ENCODE assay signal across 34 cellular contexts in genomic region chr2:186551323-186552050, GRCh38. TPM values are rescaled to one million over a fixed set of nuclear protein-coding genes. Genes with fewer than 3 reads are reported as not detected.
DNase-seq lines count a peak whose midpoint lies in the region; ATAC-seq, FAIRE-seq and TF ChIP-seq lines count a peak whose summit lies in the region.
"Had no signal": no experiment of that assay in that cellular context is flagged by ENCODE, and none has a peak within 500 bp of the region (broad histone marks: within the 10 kb centered on the region; RNA-seq: fewer than 3 reads in every experiment).

No MANE protein-coding gene starts in this region.

- POLR2A ChIA-PET in CD4-positive, alpha-beta memory T cell (lab: Charles Lee; ENCODE audit: partially characterized antibody), result no interaction called here
- POLR2A ChIA-PET in activated CD8-positive, alpha-beta T cell treated with anti-CD3 and anti-CD28 coated beads, Interleukin-2, amount 10 ng/mL, durations not matched to agents 7 days and 5 days (lab: Charles Lee), result no interaction called here

- intact Hi-C loops in CD4-positive, alpha-beta memory T cell (cut with micrococcal nuclease), result no loop called here

- H3K4me3 Mint-ChIP-seq in astrocyte (ENCODE audit: unreplicated experiment), result no peak overlapping the region
- no peak overlapping the region for H3K4me3 Mint-ChIP-seq in neural crest cell
- no peak overlapping the region for H3K4me3 Mint-ChIP-seq in CD4-positive, alpha-beta memory T cell
- no peak overlapping the region for H3K4me3 Mint-ChIP-seq in activated CD8-positive, alpha-beta T cell treated with anti-CD3 and anti-CD28 coated beads, Interleukin-2, amount 10 ng/mL, durations not matched to agents 7 days and 5 days
- H3K4me3 Mint-ChIP-seq: activated CD8-positive, alpha-beta memory T cell treated with anti-CD3 and anti-CD28 coated beads, Interleukin-2, amount 10 ng/mL, durations not matched to agents 7 days and 5 days; CD4-positive, CD25-positive, alpha-beta regulatory T cell; IgD-negative memory B cell; nephron progenitor cell; stimulated activated memory B cell treated with anti-CD40 and anti-IgM and Interleukin-4, amounts not matched to agents 10 μg/mL and 1 μg/mL and 100 μg/mL, for 72 hours had no signal

- H3K9me3 Mint-ChIP-seq in astrocyte (ENCODE audit: unreplicated experiment), result no peaks in the 10 kb centered on the region
- H3K9me3 Mint-ChIP-seq in neural crest cell, result no peaks in the 10 kb centered on the region
- H3K9me3 Mint-ChIP-seq in CD4-positive, alpha-beta memory T cell, result no peaks in the 10 kb centered on the region
- H3K9me3 Mint-ChIP-seq in activated CD8-positive, alpha-beta T cell treated with anti-CD3 and anti-CD28 coated beads, Interleukin-2, amount 10 ng/mL, durations not matched to agents 7 days and 5 days (ENCODE audit: insufficient read depth), result no peaks in the 10 kb centered on the region
- H3K9me3 Mint-ChIP-seq: nephron progenitor cell; stimulated activated memory B cell treated with anti-CD40 and anti-IgM and Interleukin-4, amounts not matched to agents 10 μg/mL and 1 μg/mL and 100 μg/mL, for 72 hours had no signal

- TF ChIP-seq CTCF in astrocyte (IDR thresholded peaks at IDR 0.05; ENCODE audit: insufficient read depth, low read depth, low read length), result no peak
- TF ChIP-seq CTCF in fibroblast of pulmonary artery (IDR thresholded peaks at IDR 0.05; ENCODE audit: low read length, missing control alignments), result no peak
- TF ChIP-seq CTCF in neural crest cell (conservative IDR thresholded peaks at IDR 0.05), result no peak

- no peaks in the 10 kb centered on the region for H3K27me3 ChIP-seq in astrocyte (ENCODE audit: insufficient read depth, low read length)
- H3K27me3 ChIP-seq in CD4-positive, alpha-beta memory T cell (ENCODE audit: insufficient read depth, low read length), result peaks cover 5% of the 10 kb centered on the region
- H3K27me3 ChIP-seq: esophagus muscularis mucosa, right atrium auricular region had no signal

- H3K4me3 ChIP-seq in astrocyte (ENCODE audit: insufficient read depth, low read depth, low read length) (no peak overlapping the region), fibroblast of pulmonary artery (replicated peaks; ENCODE audit: low read depth, low read length) (no peak overlapping the region)
- no peak overlapping the region for H3K4me3 ChIP-seq in CD4-positive, alpha-beta memory T cell (ENCODE audit: low read length in 2 of 2)
- H3K4me3 ChIP-seq: esophagus muscularis mucosa, mucosa of descending colon, right atrium auricular region had no signal

- H3K4me1 Mint-ChIP-seq in astrocyte (ENCODE audit: low read depth, unreplicated experiment) (peaks cover 28% of the 10 kb centered on the region), neural crest cell (no peaks in the 10 kb centered on the region)
- no peaks in the 10 kb centered on the region for H3K4me1 Mint-ChIP-seq in CD4-positive, alpha-beta memory T cell
- no peaks in the 10 kb centered on the region for H3K4me1 Mint-ChIP-seq in activated CD8-positive, alpha-beta T cell treated with anti-CD3 and anti-CD28 coated beads, Interleukin-2, amount 10 ng/mL, durations not matched to agents 7 days and 5 days (ENCODE audit: low read depth)
- H3K4me1 Mint-ChIP-seq: activated CD8-positive, alpha-beta memory T cell treated with anti-CD3 and anti-CD28 coated beads, Interleukin-2, amount 10 ng/mL, durations not matched to agents 7 days and 5 days; CD4-positive, CD25-positive, alpha-beta regulatory T cell; IgD-negative memory B cell; nephron progenitor cell; stimulated activated memory B cell treated with anti-CD40 and anti-IgM and Interleukin-4, amounts not matched to agents 10 μg/mL and 1 μg/mL and 100 μg/mL, for 72 hours had no signal

- H3K36me3 Mint-ChIP-seq in astrocyte (ENCODE audit: low read depth, unreplicated experiment) (no peaks in the 10 kb centered on the region), neural crest cell (ENCODE audit: low read depth) (no peaks in the 10 kb centered on the region)
- peaks cover 0 to 4% of the 10 kb centered on the region in 2 donors for H3K36me3 Mint-ChIP-seq in CD4-positive, alpha-beta memory T cell
- no peaks in the 10 kb centered on the region for H3K36me3 Mint-ChIP-seq in activated CD8-positive, alpha-beta T cell treated with anti-CD3 and anti-CD28 coated beads, Interleukin-2, amount 10 ng/mL, durations not matched to agents 7 days and 5 days (ENCODE audit: low read depth)
- H3K36me3 Mint-ChIP-seq: activated CD8-positive, alpha-beta memory T cell treated with anti-CD3 and anti-CD28 coated beads, Interleukin-2, amount 10 ng/mL, durations not matched to agents 7 days and 5 days; CD4-positive, CD25-positive, alpha-beta regulatory T cell; IgD-negative memory B cell had no signal

- H3K9ac ChIP-seq in astrocyte (ENCODE audit: low read length), result no peak overlapping the region
- H3K9ac ChIP-seq: parathyroid adenoma had no signal

- H2AFZ ChIP-seq in astrocyte (ENCODE audit: low read depth, low read length), result no peak overlapping the region
- H2AFZ ChIP-seq: parathyroid adenoma had no signal

- peak; percentile 39 for DNase-seq in EH (ENCODE audit: low read depth)
- peak; percentile 71 for DNase-seq in astrocyte (ENCODE audit: low read depth)
- peak; percentile 49 for DNase-seq in fibroblast of pulmonary artery (ENCODE audit: low read depth)
- DNase-seq in neural crest cell (ENCODE audit: low read depth, low spot score), result no peak
- DNase-seq in CD4-positive, alpha-beta memory T cell, result no peak
- DNase-seq in activated CD8-positive, alpha-beta T cell treated with anti-CD3 and anti-CD28 coated beads, Interleukin-2, amount 10 ng/mL, durations not matched to agents 7 days and 5 days, result no peak
- DNase-seq in T-helper 9 cell, result no peak
- DNase-seq: activated CD4-positive, alpha-beta T cell treated with anti-CD3 and anti-CD28 coated beads, Interleukin-2, amount 50 U/mL, for 1 hour; activated CD8-positive, alpha-beta memory T cell treated with anti-CD3 and anti-CD28 coated beads, Interleukin-2, amount 10 ng/mL, durations not matched to agents 7 days and 5 days; activated naive CD4-positive, alpha-beta T cell; activated T-cell treated with anti-CD3 and anti-CD28 coated beads, Interleukin-2, amount 50 U/mL, for 48 hours; amniotic stem cell; CD4-positive, CD25-positive, alpha-beta regulatory T cell; dermis blood vessel endothelial cell; glutamatergic neuron; islet precursor cell; mucosa of descending colon; NCI-H1105; NCI-H2029 treated with DMSO at 0.1 percent for 48 hours; NCI-H526; nephron progenitor cell; SHP77; stimulated activated CD4-positive, alpha-beta T cell treated with anti-CD3 and anti-CD28 coated beads, Interleukin-12 subunit alpha, Interleukin-12 subunit beta, amount 100 ng/mL, for 4 hours; stimulated activated CD4-positive, alpha-beta T cell treated with anti-CD3 and anti-CD28 coated beads, Interleukin-4, amount 100 ng/mL, for 1 hour; substantia nigra; SW 1271; T1000 had no signal

- H3K27ac Mint-ChIP-seq in astrocyte (ENCODE audit: unreplicated experiment), result peak overlapping the region; percentile 67
- peak overlapping the region; percentile 19 for H3K27ac Mint-ChIP-seq in neural crest cell (ENCODE audit: unreplicated experiment)
- no peak overlapping the region for H3K27ac Mint-ChIP-seq in CD4-positive, alpha-beta memory T cell
- no peak overlapping the region for H3K27ac Mint-ChIP-seq in activated CD8-positive, alpha-beta T cell treated with anti-CD3 and anti-CD28 coated beads, Interleukin-2, amount 10 ng/mL, durations not matched to agents 7 days and 5 days
- H3K27ac Mint-ChIP-seq: activated CD8-positive, alpha-beta memory T cell treated with anti-CD3 and anti-CD28 coated beads, Interleukin-2, amount 10 ng/mL, durations not matched to agents 7 days and 5 days; CD4-positive, CD25-positive, alpha-beta regulatory T cell; IgD-negative memory B cell; nephron progenitor cell; stimulated activated memory B cell treated with anti-CD40 and anti-IgM and Interleukin-4, amounts not matched to agents 10 μg/mL and 1 μg/mL and 100 μg/mL, for 72 hours had no signal

- peaks cover 18% of the 10 kb centered on the region for H3K4me1 ChIP-seq in astrocyte (ENCODE audit: insufficient read depth, low read length)
- H3K4me1 ChIP-seq in CD4-positive, alpha-beta memory T cell (ENCODE audit: insufficient read depth, low read length), result no peaks in the 10 kb centered on the region
- H3K4me1 ChIP-seq: parathyroid adenoma had no signal

- H3K79me2 ChIP-seq in astrocyte (ENCODE audit: insufficient read depth, low read length), result no peaks in the 10 kb centered on the region
- H3K79me2 ChIP-seq: parathyroid adenoma had no signal

- H3K9me3 ChIP-seq in astrocyte (ENCODE audit: insufficient read depth, low read depth, low read length), result no peaks in the 10 kb centered on the region
- H3K9me3 ChIP-seq in CD4-positive, alpha-beta memory T cell (ENCODE audit: control insufficient read depth in 1 of 2, low read length in 2 of 2), result no peaks in the 10 kb centered on the region
- H3K9me3 ChIP-seq: esophagus muscularis mucosa, mucosa of descending colon, right atrium auricular region had no signal

- no peaks in the 10 kb centered on the region for H4K20me1 ChIP-seq in astrocyte (ENCODE audit: insufficient read depth, low read length)

- peak; percentile 50 for FAIRE-seq in astrocyte (lab: Jason Lieb, UNC)
- FAIRE-seq: H54 had no signal

- H3K4me2 ChIP-seq in astrocyte (ENCODE audit: low read length), result peak overlapping the region; percentile 33

- no peaks in the 10 kb centered on the region for H3K36me3 ChIP-seq in astrocyte (ENCODE audit: insufficient read depth, low read length)
- H3K36me3 ChIP-seq in CD4-positive, alpha-beta memory T cell (ENCODE audit: insufficient read depth, low read length), result no peaks in the 10 kb centered on the region
- H3K36me3 ChIP-seq: esophagus muscularis mucosa, right atrium auricular region had no signal

- H3K27me3 Mint-ChIP-seq in astrocyte (ENCODE audit: low read depth, unreplicated experiment), result no peaks in the 10 kb centered on the region
- H3K27me3 Mint-ChIP-seq in neural crest cell (ENCODE audit: low read depth), result no peaks in the 10 kb centered on the region
- peaks cover 0 to 3% of the 10 kb centered on the region in 2 donors for H3K27me3 Mint-ChIP-seq in CD4-positive, alpha-beta memory T cell
- H3K27me3 Mint-ChIP-seq in activated CD8-positive, alpha-beta T cell treated with anti-CD3 and anti-CD28 coated beads, Interleukin-2, amount 10 ng/mL, durations not matched to agents 7 days and 5 days (ENCODE audit: low read depth), result peaks cover 2% of the 10 kb centered on the region

- ATAC-seq in activated CD8-positive, alpha-beta T cell treated with anti-CD3 and anti-CD28 coated beads, Interleukin-2, amount 10 ng/mL, durations not matched to agents 7 days and 5 days, result no peak
- no peak for ATAC-seq in GM19467 (IDR thresholded peaks at IDR 0.05; ENCODE audit: unreplicated experiment)
- ATAC-seq: activated CD8-positive, alpha-beta memory T cell treated with anti-CD3 and anti-CD28 coated beads, Interleukin-2, amount 10 ng/mL, durations not matched to agents 7 days and 5 days; mucosa of descending colon; stimulated activated memory B cell treated with anti-CD40 and anti-IgM and Interleukin-4, amounts not matched to agents 10 μg/mL and 1 μg/mL and 100 μg/mL, for 72 hours had no signal

- CTCF ChIA-PET in CD4-positive, alpha-beta memory T cell (lab: Charles Lee; ENCODE audit: partially characterized antibody), result no interaction called here
- CTCF ChIA-PET in activated CD8-positive, alpha-beta T cell treated with anti-CD3 and anti-CD28 coated beads, Interleukin-2, amount 10 ng/mL, durations not matched to agents 7 days and 5 days (lab: Charles Lee), result no interaction called here

- H3K27ac ChIP-seq in astrocyte (ENCODE audit: low read depth, low read length), result no peak overlapping the region
- H3K27ac ChIP-seq in CD4-positive, alpha-beta memory T cell (ENCODE audit: low read depth, low read length), result no peak overlapping the region
- H3K27ac ChIP-seq: esophagus muscularis mucosa, parathyroid adenoma, right atrium auricular region had no signal

RNA-seq across cellular contexts. Expression of gene ITGAV, which starts 38.4 kb away (rescaled TPM):
- total RNA-seq in astrocyte, result 661 and 779 TPM in 2 replicates
- total RNA-seq in neural crest cell, result 46.8 and 50.3 TPM in 2 replicates
- 10 to 100 TPM; 11.0 to 12.0 TPM for total RNA-seq in CD4-positive, alpha-beta memory T cell
- 1 to 10 TPM; 1.2 to 2.3 TPM for polyA plus RNA-seq in CD4-positive, alpha-beta memory T cell
- total RNA-seq in activated CD8-positive, alpha-beta T cell treated with anti-CD3 and anti-CD28 coated beads, Interleukin-2, amount 10 ng/mL, durations not matched to agents 7 days and 5 days, result 1 to 10 TPM; 4.9 to 5.6 TPM

Comparison
In these comparisons a context has a peak if more than half of its experiments do, and no peak if none do; other contexts are left out.
1. DNase-seq: peak in EH (single experiment), astrocyte (single experiment) and fibroblast of pulmonary artery (single experiment); none in neural crest cell (single experiment), CD4-positive, alpha-beta memory T cell (0 of 5), activated CD8-positive, alpha-beta T cell treated with anti-CD3 and anti-CD28 coated beads, Interleukin-2, amount 10 ng/mL, durations not matched to agents 7 days and 5 days (single experiment) and T-helper 9 cell (single experiment).
2. H3K27ac Mint-ChIP-seq: peak in astrocyte (single experiment) and neural crest cell (single experiment); none in CD4-positive, alpha-beta memory T cell (0 of 7) and activated CD8-positive, alpha-beta T cell treated with anti-CD3 and anti-CD28 coated beads, Interleukin-2, amount 10 ng/mL, durations not matched to agents 7 days and 5 days (single experiment).
3. RNA of gene ITGAV, which starts 38.4 kb away (total RNA-seq): 661 to 779 TPM in astrocyte; 46.8 to 50.3 TPM in neural crest cell, 11.0 to 12.0 TPM in CD4-positive, alpha-beta memory T cell and 4.9 to 5.6 TPM in activated CD8-positive, alpha-beta T cell treated with anti-CD3 and anti-CD28 coated beads, Interleukin-2, amount 10 ng/mL, durations not matched to agents 7 days and 5 days; every median in the first group is over 10 times any median in the second.